In genomic region chr19:17075860-17076538, GRCh38 we compare ENCODE assay signal across 7 cellular contexts. TPM values are rescaled to one million over a fixed set of nuclear protein-coding genes. Genes with fewer than 3 reads are reported as not detected.
DNase-seq lines count a peak whose midpoint lies in the region; ATAC-seq and TF ChIP-seq lines count a peak whose summit lies in the region.

No MANE protein-coding gene starts in this region.

- DNase-seq in NCI-H82 treated with DMSO at 0.1 percent for 48 hours (lab: John Stamatoyannopoulos, UW; ENCODE audit: unreplicated experiment) (peak; percentile 34), foreskin keratinocyte (no peak), vagina (ENCODE audit: extremely low spot score in 2 of 2) (no peak)

- H3K36me3 ChIP-seq in parathyroid adenoma (ENCODE audit: control insufficient read depth, insufficient read depth, low read length) (no peaks in the 10 kb centered on the region), vagina (no peaks in the 10 kb centered on the region)

- H3K27me3 ChIP-seq in foreskin keratinocyte, result no peaks in the 10 kb centered on the region
- no peaks in the 10 kb centered on the region for H3K27me3 ChIP-seq in parathyroid adenoma (ENCODE audit: control insufficient read depth, insufficient read depth, low read length)
- H3K27me3 ChIP-seq in vagina, result no peaks in the 10 kb centered on the region

- no peak overlapping the region for H3K9ac ChIP-seq in parathyroid adenoma

- H3K4me1 ChIP-seq in foreskin keratinocyte (peaks cover 19% of the 10 kb centered on the region), parathyroid adenoma (peaks cover 3% of the 10 kb centered on the region), vagina (peaks cover 59% of the 10 kb centered on the region)

- H3K4me1 Mint-ChIP-seq in activated T-helper 17 cell treated with anti-CD3 and anti-CD28 coated beads, Interleukin-2, amount 50 U/mL, for 72 hours, result peaks cover 31% of the 10 kb centered on the region

- peaks cover 50% of the 10 kb centered on the region for H3K36me3 Mint-ChIP-seq in activated T-helper 17 cell treated with anti-CD3 and anti-CD28 coated beads, Interleukin-2, amount 50 U/mL, for 72 hours (ENCODE audit: low read depth)

- peaks cover 20% of the 10 kb centered on the region for H3K79me2 ChIP-seq in parathyroid adenoma

- no peaks in the 10 kb centered on the region for H3K9me3 Mint-ChIP-seq in activated T-helper 17 cell treated with anti-CD3 and anti-CD28 coated beads, Interleukin-2, amount 50 U/mL, for 72 hours

- TF ChIP-seq CTCF in GM12875 (IDR thresholded peaks at IDR 0.05; ENCODE audit: borderline replicate concordance, insufficient read depth, low read depth, low read length) (no peak), foreskin keratinocyte (conservative IDR thresholded peaks at IDR 0.05) (no peak), parathyroid adenoma (IDR thresholded peaks at IDR 0.05) (no peak), vagina (IDR thresholded peaks at IDR 0.05) (no peak)

- H3K27ac Mint-ChIP-seq in activated T-helper 17 cell treated with anti-CD3 and anti-CD28 coated beads, Interleukin-2, amount 50 U/mL, for 72 hours, result peak overlapping the region; percentile 97

- peak overlapping the region; percentile 82 for H3K4me2 ChIP-seq in parathyroid adenoma (ENCODE audit: low read length)

- intact Hi-C loops in vagina (cut with DNase I), result loop anchor here (10.0 kb wide), 1 partner anchor 59 kb away; no protein-coding TSS in a partner anchor

- H3K9me3 ChIP-seq in parathyroid adenoma (ENCODE audit: control insufficient read depth, low read length) (no peaks in the 10 kb centered on the region), vagina (no peaks in the 10 kb centered on the region)

- no peaks in the 10 kb centered on the region for H3K27me3 Mint-ChIP-seq in activated T-helper 17 cell treated with anti-CD3 and anti-CD28 coated beads, Interleukin-2, amount 50 U/mL, for 72 hours

- H3K4me3 Mint-ChIP-seq in activated T-helper 17 cell treated with anti-CD3 and anti-CD28 coated beads, Interleukin-2, amount 50 U/mL, for 72 hours, result peak overlapping the region; percentile 99

- no peak for ATAC-seq in activated T-helper 17 cell treated with anti-CD3 and anti-CD28 coated beads, Interleukin-2, amount 50 U/mL, for 72 hours (replicated peaks)
- no peak for ATAC-seq in foreskin keratinocyte
- ATAC-seq in GM18511 (IDR thresholded peaks at IDR 0.05; ENCODE audit: unreplicated experiment), result no peak

- peak overlapping the region; percentile 95 for H2AFZ ChIP-seq in parathyroid adenoma

- H3K4me3 ChIP-seq in GM12875 (ENCODE audit: low read depth, low read length), result peak overlapping the region; percentile 87
- peak overlapping the region; percentile 73 for H3K4me3 ChIP-seq in parathyroid adenoma (ENCODE audit: low read depth, low read length)
- peak overlapping the region; percentile 80 to 96 for H3K4me3 ChIP-seq in vagina

- no peak for TF ChIP-seq POLR2A in vagina (IDR thresholded peaks at IDR 0.05)

- H3K27ac ChIP-seq in foreskin keratinocyte (peak overlapping the region; percentile 85), parathyroid adenoma (peak overlapping the region; percentile 48), vagina (peak overlapping the region; percentile 82)

RNA-seq across cellular contexts. Expression of gene MYO9B, which starts 0.4 kb away (rescaled TPM):
- total RNA-seq in activated T-helper 17 cell treated with anti-CD3 and anti-CD28 coated beads, Interleukin-2, amount 50 U/mL, for 72 hours, result 100 to 1,000 TPM; 149 to 152 TPM
- total RNA-seq in foreskin keratinocyte (41.3 and 48.6 TPM in 2 replicates), vagina (100 TPM)
- polyA plus RNA-seq in foreskin keratinocyte, result 29.1 and 32.6 TPM in 2 replicates

RNA-seq across cellular contexts. Expression of gene HAUS8, which starts 0.7 kb away (rescaled TPM):
- 10 to 100 TPM; 26.0 to 35.2 TPM for total RNA-seq in activated T-helper 17 cell treated with anti-CD3 and anti-CD28 coated beads, Interleukin-2, amount 50 U/mL, for 72 hours
- total RNA-seq in foreskin keratinocyte, result 15.6 and 18.1 TPM in 2 replicates
- polyA plus RNA-seq in foreskin keratinocyte, result 18.7 and 20.6 TPM in 2 replicates
- 4.7 TPM for total RNA-seq in vagina

RNA-seq across cellular contexts. Expression of gene CPAMD8, which starts 49.4 kb away (rescaled TPM):
- total RNA-seq in activated T-helper 17 cell treated with anti-CD3 and anti-CD28 coated beads, Interleukin-2, amount 50 U/mL, for 72 hours, result 1 to 10 TPM in 1 of 2 donors, under 1 TPM in 1; 0.11 to 6.5 TPM
- total RNA-seq in foreskin keratinocyte (0.17 and 0.25 TPM in 2 replicates), vagina (16.0 TPM)
- polyA plus RNA-seq in foreskin keratinocyte, result 0.12 and 0.25 TPM in 2 replicates
